Comparison of ENCODE assay signal across 17 cellular contexts in the genomic region with DNA sequence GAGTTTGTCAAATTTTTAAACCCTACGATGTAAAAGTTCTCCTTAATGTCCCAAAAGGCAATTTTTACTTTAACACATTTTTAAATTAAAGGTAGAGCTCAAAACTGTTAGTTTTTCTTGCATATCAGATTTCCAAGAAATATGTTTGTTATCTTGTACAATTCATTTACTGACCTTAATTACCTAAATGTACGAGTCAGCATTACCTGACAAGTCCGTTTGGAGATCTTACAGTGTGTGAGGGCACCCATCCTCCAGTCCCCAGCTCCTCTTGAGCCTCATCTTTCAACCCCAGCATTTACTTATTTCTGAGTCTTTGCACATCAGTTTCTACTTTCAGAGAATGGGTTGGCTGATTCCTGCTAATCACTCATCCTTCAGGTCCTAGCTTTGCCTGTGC. TPM values are rescaled to one million over a fixed set of nuclear protein-coding genes. Genes with fewer than 3 reads are reported as not detected.
A peak's percentile ranks its signal among the peaks of the same experiment; 100 is the strongest.
DNase-seq lines count a peak whose midpoint lies in the region; TF ChIP-seq lines count a peak whose summit lies in the region.
"Had no signal": no experiment of that assay in that cellular context is flagged by ENCODE, and none has a peak within 500 bp of the region (broad histone marks: within the 10 kb centered on the region; RNA-seq: fewer than 3 reads in every experiment).

No MANE protein-coding gene starts in this region.

- CTCF ChIA-PET in Caco-2 (lab: Charles Lee), result no interaction called here

- peaks cover 89% of the 10 kb centered on the region for H3K36me3 Mint-ChIP-seq in Caco-2 (ENCODE audit: insufficient read depth, unreplicated experiment)
- H3K36me3 Mint-ChIP-seq: CD4-positive, alpha-beta memory T cell had no signal

- H3K4me1 ChIP-seq in Caco-2, result peaks cover 72% of the 10 kb centered on the region
- H3K4me1 ChIP-seq in Loucy (ENCODE audit: insufficient read depth, low read length, poor library complexity, severe bottlenecking), result peaks cover 68% of the 10 kb centered on the region
- H3K4me1 ChIP-seq in esophagus muscularis mucosa, result peaks cover 0 to 4% (median 0%) of the 10 kb centered on the region in 4 donors
- H3K4me1 ChIP-seq: BE2C had no signal

- WGBS in esophagus muscularis mucosa, result 84% methylated on average over 3 of the region's 3 CpGs

- peak overlapping the region; percentile 60 for H3K27ac Mint-ChIP-seq in Caco-2 (ENCODE audit: unreplicated experiment)
- H3K27ac Mint-ChIP-seq: CD4-positive, alpha-beta memory T cell; HFFc6 had no signal

- H3K79me2 ChIP-seq in Loucy (ENCODE audit: insufficient read depth, low read length), result peaks cover 72% of the 10 kb centered on the region

- intact Hi-C loops in Caco-2 (cut with micrococcal nuclease; ENCODE audit: unreplicated experiment), result no loop called here
- intact Hi-C loops in esophagus muscularis mucosa (cut with DNase I), result no loop called here

- H3K27me3 ChIP-seq in Caco-2 (replicated peaks; ENCODE audit: control insufficient read depth, insufficient read depth, low read length) (no peaks in the 10 kb centered on the region), Loucy (ENCODE audit: insufficient read depth, low read length, poor library complexity, severe bottlenecking) (no peaks in the 10 kb centered on the region), WERI-Rb-1 (ENCODE audit: insufficient read depth, low read depth, severe bottlenecking) (no peaks in the 10 kb centered on the region), esophagus muscularis mucosa (peaks cover 0 to 3% (median 0%) of the 10 kb centered on the region in 4 donors)
- H3K27me3 ChIP-seq: BE2C had no signal

- peak overlapping the region; percentile 63 for H3K4me2 ChIP-seq in Loucy (ENCODE audit: low read depth, low read length, poor library complexity, severe bottlenecking)

- no peaks in the 10 kb centered on the region for H3K9me3 Mint-ChIP-seq in Caco-2 (ENCODE audit: unreplicated experiment)
- H3K9me3 Mint-ChIP-seq: HFFc6 had no signal

- H3K4me3 ChIP-seq in Caco-2 (ENCODE audit: low read depth, low read length), result no peak overlapping the region
- H3K4me3 ChIP-seq in Loucy (ENCODE audit: low read length, poor library complexity, severe bottlenecking), result peak overlapping the region; percentile 46
- no peak overlapping the region for H3K4me3 ChIP-seq in WERI-Rb-1 (ENCODE audit: low read depth, low read length)
- H3K4me3 ChIP-seq in esophagus muscularis mucosa, result no peak overlapping the region

- no peak for TF ChIP-seq CTCF in Caco-2 (IDR thresholded peaks at IDR 0.05; ENCODE audit: insufficient read depth in 1 of 2, low read depth in 1 of 2, low read length in 1 of 2, severe bottlenecking in 1 of 2, unreplicated experiment in 1 of 2)
- TF ChIP-seq CTCF in Loucy (conservative IDR thresholded peaks at IDR 0.05; ENCODE audit: low read length), result no peak
- TF ChIP-seq CTCF in WERI-Rb-1 (IDR thresholded peaks at IDR 0.05; ENCODE audit: low read depth, low read length), result no peak
- TF ChIP-seq CTCF in esophagus muscularis mucosa (IDR thresholded peaks at IDR 0.05), result no peak

- H3K27me3 Mint-ChIP-seq in Caco-2 (ENCODE audit: insufficient read depth, unreplicated experiment), result no peaks in the 10 kb centered on the region

- peak overlapping the region; percentile 18 for H3K9ac ChIP-seq in Loucy (ENCODE audit: low read depth, low read length, poor library complexity, severe bottlenecking)

- TF ChIP-seq POLR2A in esophagus muscularis mucosa (IDR thresholded peaks at IDR 0.05; ENCODE audit: low read depth), result no peak

- H2AFZ ChIP-seq in Loucy (ENCODE audit: low read length), result no peak overlapping the region

- peaks cover 7% of the 10 kb centered on the region for H3F3A ChIP-seq in Loucy (ENCODE audit: low read depth)

- H3K9me3 ChIP-seq in Caco-2 (no peaks in the 10 kb centered on the region), Loucy (ENCODE audit: insufficient read depth, low read depth, low read length) (no peaks in the 10 kb centered on the region), WERI-Rb-1 (ENCODE audit: severe bottlenecking) (no peaks in the 10 kb centered on the region), esophagus muscularis mucosa (no peaks in the 10 kb centered on the region)
- H3K9me3 ChIP-seq: BE2C had no signal

- peaks cover 4% of the 10 kb centered on the region for H3K36me3 ChIP-seq in Caco-2 (ENCODE audit: control insufficient read depth, insufficient read depth, low read length)
- H3K36me3 ChIP-seq in Loucy (ENCODE audit: insufficient read depth, low read length), result peaks cover 6% of the 10 kb centered on the region; the same call in 1 of the 2 replicates
- H3K36me3 ChIP-seq in WERI-Rb-1, result peaks cover 6% of the 10 kb centered on the region
- H3K36me3 ChIP-seq in esophagus muscularis mucosa, result no peaks in the 10 kb centered on the region
- H3K36me3 ChIP-seq: BE2C had no signal

- H3K27ac ChIP-seq in WERI-Rb-1, result peak overlapping the region; percentile 83
- H3K27ac ChIP-seq in esophagus muscularis mucosa (replicated peaks in 1 of 4), result no peak overlapping the region
- H3K27ac ChIP-seq: C4-2B had no signal

- POLR2A ChIA-PET in Caco-2 (lab: Charles Lee), result no interaction called here

- DNase-seq in Caco-2 (no peak), WERI-Rb-1 (no peak), esophagus muscularis mucosa (ENCODE audit: extremely low spot score) (peak; percentile 47), NCI-H2196 (lab: John Stamatoyannopoulos, UW; ENCODE audit: unreplicated experiment) (no peak), NCI-H1092 (lab: John Stamatoyannopoulos, UW) (no peak), NCI-H2107 (lab: John Stamatoyannopoulos, UW) (no peak), SW480 (ENCODE audit: low spot score) (no peak)
- DNase-seq: BE2C; CD4-positive, alpha-beta memory T cell; DMS153; DMS79 treated with DMSO at 0.1 percent for 48 hours; EL; GOT3; HCEC 1CT; HFFc6 had no signal

- H4K20me1 ChIP-seq in Loucy (ENCODE audit: insufficient read depth, low read length, poor library complexity, severe bottlenecking), result no peaks in the 10 kb centered on the region

- H3K9me2 ChIP-seq in Loucy (replicated peaks; ENCODE audit: low read depth, low read length), result no peaks in the 10 kb centered on the region

- H3K4me3 Mint-ChIP-seq in Caco-2 (ENCODE audit: unreplicated experiment), result peak overlapping the region; percentile 23
- H3K4me3 Mint-ChIP-seq: CD4-positive, alpha-beta memory T cell; HFFc6 had no signal

- no peak for TF ChIP-seq EP300 in esophagus muscularis mucosa (IDR thresholded peaks at IDR 0.05)

- peaks cover 70% of the 10 kb centered on the region for H3K4me1 Mint-ChIP-seq in Caco-2 (ENCODE audit: low read depth, unreplicated experiment)
- H3K4me1 Mint-ChIP-seq: CD4-positive, alpha-beta memory T cell had no signal

- BruUV-seq in Caco-2 (replicated peaks; lab: Mats Ljungman, UMichigan), result no TSS peak

RNA-seq across cellular contexts. Expression of gene PPM1H, which starts 23.7 kb away (rescaled TPM):
- 145 and 151 TPM in 2 replicates for total RNA-seq in Caco-2 (2022)
- 1 to 10 TPM in 3 of 4 donors, under 1 TPM in 1; 0.83 to 3.0 (median 2.3) TPM for total RNA-seq in esophagus muscularis mucosa

Comparison
In these comparisons a context has a peak if more than half of its experiments do, and no peak if none do; other contexts are left out.
1. RNA of gene PPM1H, which starts 23.7 kb away (total RNA-seq): 145 to 151 TPM in Caco-2; 0.83 to 3.0 TPM in esophagus muscularis mucosa; every median in the first group is over 10 times any median in the second.